Comparison of ENCODE assay signal across 1 cellular context in the genomic region with DNA sequence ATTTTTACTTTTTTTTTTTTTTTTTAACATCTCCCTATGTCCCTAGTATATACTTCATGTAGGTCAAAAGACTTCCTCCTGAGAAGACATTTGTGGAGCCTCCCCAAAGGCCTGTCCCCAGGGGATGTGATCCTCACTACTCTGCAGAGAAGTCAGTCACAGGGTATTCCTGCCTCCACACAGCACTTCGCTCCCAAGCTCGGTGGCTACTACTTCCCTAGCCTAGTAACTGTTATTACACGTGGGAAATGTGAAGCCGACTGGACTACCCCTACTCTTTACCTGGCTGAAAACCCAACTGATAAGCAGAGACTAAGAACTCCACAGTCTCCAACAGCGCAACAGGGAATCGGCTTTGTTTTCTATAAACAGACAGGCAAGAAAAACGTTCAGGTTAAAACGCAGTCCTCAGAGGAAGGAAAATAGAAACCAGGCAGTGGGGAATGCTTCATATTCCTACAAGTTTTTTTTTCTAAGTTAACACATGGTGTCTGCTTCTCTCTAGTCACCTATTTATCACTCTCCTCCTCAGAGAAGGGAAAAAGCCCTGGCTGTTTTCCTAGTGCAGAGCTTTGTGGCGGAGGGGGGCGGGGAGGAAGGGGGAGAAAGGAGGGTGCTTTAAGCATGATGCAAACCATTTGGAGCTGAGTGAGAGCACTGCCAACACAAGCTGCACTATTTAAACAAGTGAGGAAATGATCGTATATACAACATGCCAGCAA.
TF ChIP-seq lines count a peak whose summit lies in the region.

No MANE protein-coding gene starts in this region.

TF ChIP-seq in GM23338, 12 proteins besides CTCF, POLR2A, EP300 and RAD21 (continued from another document):
- TF ChIP-seq, protein P1, sequence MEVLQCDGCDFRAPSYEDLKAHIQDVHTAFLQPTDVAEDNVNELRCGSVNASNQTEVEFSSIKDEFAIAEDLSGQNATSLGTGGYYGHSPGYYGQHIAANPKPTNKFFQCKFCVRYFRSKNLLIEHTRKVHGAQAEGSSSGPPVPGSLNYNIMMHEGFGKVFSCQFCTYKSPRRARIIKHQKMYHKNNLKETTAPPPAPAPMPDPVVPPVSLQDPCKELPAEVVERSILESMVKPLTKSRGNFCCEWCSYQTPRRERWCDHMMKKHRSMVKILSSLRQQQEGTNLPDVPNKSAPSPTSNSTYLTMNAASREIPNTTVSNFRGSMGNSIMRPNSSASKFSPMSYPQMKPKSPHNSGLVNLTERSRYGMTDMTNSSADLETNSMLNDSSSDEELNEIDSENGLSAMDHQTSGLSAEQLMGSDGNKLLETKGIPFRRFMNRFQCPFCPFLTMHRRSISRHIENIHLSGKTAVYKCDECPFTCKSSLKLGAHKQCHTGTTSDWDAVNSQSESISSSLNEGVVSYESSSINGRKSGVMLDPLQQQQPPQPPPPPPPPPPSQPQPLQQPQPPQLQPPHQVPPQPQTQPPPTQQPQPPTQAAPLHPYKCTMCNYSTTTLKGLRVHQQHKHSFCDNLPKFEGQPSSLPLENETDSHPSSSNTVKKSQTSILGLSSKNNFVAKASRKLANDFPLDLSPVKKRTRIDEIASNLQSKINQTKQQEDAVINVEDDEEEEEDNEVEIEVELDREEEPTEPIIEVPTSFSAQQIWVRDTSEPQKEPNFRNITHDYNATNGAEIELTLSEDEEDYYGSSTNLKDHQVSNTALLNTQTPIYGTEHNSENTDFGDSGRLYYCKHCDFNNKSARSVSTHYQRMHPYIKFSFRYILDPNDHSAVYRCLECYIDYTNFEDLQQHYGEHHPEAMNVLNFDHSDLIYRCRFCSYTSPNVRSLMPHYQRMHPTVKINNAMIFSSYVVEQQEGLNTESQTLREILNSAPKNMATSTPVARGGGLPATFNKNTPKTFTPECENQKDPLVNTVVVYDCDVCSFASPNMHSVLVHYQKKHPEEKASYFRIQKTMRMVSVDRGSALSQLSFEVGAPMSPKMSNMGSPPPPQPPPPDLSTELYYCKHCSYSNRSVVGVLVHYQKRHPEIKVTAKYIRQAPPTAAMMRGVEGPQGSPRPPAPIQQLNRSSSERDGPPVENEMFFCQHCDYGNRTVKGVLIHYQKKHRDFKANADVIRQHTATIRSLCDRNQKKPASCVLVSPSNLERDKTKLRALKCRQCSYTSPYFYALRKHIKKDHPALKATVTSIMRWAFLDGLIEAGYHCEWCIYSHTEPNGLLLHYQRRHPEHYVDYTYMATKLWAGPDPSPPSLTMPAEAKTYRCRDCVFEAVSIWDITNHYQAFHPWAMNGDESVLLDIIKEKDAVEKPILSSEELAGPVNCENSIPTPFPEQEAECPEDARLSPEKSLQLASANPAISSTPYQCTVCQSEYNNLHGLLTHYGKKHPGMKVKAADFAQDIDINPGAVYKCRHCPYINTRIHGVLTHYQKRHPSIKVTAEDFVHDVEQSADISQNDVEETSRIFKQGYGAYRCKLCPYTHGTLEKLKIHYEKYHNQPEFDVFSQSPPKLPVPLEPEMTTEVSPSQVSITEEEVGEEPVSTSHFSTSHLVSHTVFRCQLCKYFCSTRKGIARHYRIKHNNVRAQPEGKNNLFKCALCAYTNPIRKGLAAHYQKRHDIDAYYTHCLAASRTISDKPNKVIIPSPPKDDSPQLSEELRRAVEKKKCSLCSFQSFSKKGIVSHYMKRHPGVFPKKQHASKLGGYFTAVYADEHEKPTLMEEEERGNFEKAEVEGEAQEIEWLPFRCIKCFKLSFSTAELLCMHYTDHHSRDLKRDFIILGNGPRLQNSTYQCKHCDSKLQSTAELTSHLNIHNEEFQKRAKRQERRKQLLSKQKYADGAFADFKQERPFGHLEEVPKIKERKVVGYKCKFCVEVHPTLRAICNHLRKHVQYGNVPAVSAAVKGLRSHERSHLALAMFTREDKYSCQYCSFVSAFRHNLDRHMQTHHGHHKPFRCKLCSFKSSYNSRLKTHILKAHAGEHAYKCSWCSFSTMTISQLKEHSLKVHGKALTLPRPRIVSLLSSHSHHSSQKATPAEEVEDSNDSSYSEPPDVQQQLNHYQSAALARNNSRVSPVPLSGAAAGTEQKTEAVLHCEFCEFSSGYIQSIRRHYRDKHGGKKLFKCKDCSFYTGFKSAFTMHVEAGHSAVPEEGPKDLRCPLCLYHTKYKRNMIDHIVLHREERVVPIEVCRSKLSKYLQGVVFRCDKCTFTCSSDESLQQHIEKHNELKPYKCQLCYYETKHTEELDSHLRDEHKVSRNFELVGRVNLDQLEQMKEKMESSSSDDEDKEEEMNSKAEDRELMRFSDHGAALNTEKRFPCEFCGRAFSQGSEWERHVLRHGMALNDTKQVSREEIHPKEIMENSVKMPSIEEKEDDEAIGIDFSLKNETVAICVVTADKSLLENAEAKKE (CRISPR knock-in tag; IDR thresholded peaks at IDR 0.05), result no peak
- TF ChIP-seq, protein P2, sequence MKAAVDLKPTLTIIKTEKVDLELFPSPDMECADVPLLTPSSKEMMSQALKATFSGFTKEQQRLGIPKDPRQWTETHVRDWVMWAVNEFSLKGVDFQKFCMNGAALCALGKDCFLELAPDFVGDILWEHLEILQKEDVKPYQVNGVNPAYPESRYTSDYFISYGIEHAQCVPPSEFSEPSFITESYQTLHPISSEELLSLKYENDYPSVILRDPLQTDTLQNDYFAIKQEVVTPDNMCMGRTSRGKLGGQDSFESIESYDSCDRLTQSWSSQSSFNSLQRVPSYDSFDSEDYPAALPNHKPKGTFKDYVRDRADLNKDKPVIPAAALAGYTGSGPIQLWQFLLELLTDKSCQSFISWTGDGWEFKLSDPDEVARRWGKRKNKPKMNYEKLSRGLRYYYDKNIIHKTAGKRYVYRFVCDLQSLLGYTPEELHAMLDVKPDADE (IDR thresholded peaks at IDR 0.05), result no peak
- TF ChIP-seq EZH2 (IDR thresholded peaks at IDR 0.05; ENCODE audit: low read depth, unreplicated experiment), result no peak
- no peak for TF ChIP-seq JUNB (IDR thresholded peaks at IDR 0.05; ENCODE audit: unreplicated experiment)
- TF ChIP-seq CREB1 (CRISPR knock-in tag; IDR thresholded peaks at IDR 0.05; ENCODE audit: low read depth), result no peak
- no peak for TF ChIP-seq STAT1 (IDR thresholded peaks at IDR 0.05; ENCODE audit: unreplicated experiment)
TF ChIP-seq in GM23338: peak in this region for 0.
